In the genomic region with DNA sequence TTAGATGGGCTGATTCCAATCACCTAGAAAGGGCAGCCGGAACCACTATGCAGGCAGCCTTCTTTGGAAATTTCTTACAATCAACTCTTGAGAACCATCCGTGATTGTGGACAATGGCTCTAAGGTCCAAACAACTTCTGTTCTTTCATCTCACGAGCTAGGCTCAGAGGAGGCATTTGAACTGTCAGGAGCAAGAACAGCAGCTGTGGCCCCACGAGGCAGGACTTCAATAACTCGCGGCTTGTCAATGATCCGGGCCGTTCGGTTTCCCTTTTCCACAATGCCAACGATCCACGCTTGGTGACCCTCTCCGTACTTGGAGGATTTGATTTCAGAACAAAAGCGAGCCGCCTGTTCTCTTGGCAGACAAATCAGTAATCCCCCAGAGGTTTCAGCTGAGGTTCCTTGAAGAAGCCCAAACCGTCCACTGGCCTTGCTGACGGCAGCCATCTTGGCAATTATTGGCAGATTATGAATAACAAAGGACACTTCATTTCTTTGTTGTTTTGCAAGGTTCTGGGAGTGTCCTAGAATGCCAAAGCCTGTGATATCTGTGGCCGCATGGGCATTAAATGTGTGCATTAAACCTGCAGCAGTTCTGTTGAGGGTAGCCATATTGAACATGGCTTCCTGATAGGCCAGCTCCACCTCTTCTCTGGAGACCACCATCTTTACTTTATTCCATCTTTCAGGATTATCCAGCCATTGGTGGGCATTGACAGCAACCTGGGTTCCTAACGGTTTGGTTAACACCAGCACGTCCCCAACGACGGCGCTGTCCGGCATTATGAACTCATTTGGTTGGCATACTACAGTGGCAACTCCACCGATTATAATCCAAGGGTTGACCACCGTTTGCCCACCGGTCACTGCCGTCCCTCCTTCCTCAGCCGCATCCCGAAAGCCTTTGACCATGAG, we compare ENCODE assay signal across 1 cellular context.
TF ChIP-seq lines count a peak whose summit lies in the region.

No MANE protein-coding gene starts in this region.

TF ChIP-seq in IMR-90, 13 proteins besides CTCF, POLR2A, EP300 and RAD21:
- TF ChIP-seq, protein P1, sequence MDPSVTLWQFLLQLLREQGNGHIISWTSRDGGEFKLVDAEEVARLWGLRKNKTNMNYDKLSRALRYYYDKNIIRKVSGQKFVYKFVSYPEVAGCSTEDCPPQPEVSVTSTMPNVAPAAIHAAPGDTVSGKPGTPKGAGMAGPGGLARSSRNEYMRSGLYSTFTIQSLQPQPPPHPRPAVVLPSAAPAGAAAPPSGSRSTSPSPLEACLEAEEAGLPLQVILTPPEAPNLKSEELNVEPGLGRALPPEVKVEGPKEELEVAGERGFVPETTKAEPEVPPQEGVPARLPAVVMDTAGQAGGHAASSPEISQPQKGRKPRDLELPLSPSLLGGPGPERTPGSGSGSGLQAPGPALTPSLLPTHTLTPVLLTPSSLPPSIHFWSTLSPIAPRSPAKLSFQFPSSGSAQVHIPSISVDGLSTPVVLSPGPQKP (IDR thresholded peaks at IDR 0.05; ENCODE audit: borderline replicate concordance, low read depth, low read length): no peak
- TF ChIP-seq BHLHE40 (IDR thresholded peaks at IDR 0.05; ENCODE audit: low read depth, low read length) (no peak), SMC3 (IDR thresholded peaks at IDR 0.05; ENCODE audit: low read depth, low read length) (no peak), CEBPB (IDR thresholded peaks at IDR 0.05; ENCODE audit: low read depth, low read length) (no peak), MAFK (IDR thresholded peaks at IDR 0.05; ENCODE audit: low read depth, low read length) (no peak), CHD1 (IDR thresholded peaks at IDR 0.05; ENCODE audit: low read depth, low read length) (no peak), RCOR1 (IDR thresholded peaks at IDR 0.05; ENCODE audit: insufficient replicate concordance, low read length) (no peak), FOS (IDR thresholded peaks at IDR 0.05; ENCODE audit: low read depth, low read length) (no peak), NFE2L2 (IDR thresholded peaks at IDR 0.05; ENCODE audit: low read depth, low read length) (no peak), MXI1 (IDR thresholded peaks at IDR 0.05; ENCODE audit: borderline replicate concordance, low read depth, low read length) (no peak), RFX5 (IDR thresholded peaks at IDR 0.05; ENCODE audit: low read depth, low read length) (no peak), MAZ (IDR thresholded peaks at IDR 0.05; ENCODE audit: borderline replicate concordance, low read depth, low read length) (no peak)
- TF ChIP-seq, protein P2, sequence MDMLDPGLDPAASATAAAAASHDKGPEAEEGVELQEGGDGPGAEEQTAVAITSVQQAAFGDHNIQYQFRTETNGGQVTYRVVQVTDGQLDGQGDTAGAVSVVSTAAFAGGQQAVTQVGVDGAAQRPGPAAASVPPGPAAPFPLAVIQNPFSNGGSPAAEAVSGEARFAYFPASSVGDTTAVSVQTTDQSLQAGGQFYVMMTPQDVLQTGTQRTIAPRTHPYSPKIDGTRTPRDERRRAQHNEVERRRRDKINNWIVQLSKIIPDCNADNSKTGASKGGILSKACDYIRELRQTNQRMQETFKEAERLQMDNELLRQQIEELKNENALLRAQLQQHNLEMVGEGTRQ (IDR thresholded peaks at IDR 0.05; ENCODE audit: low read depth, low read length): no peak
